In the genomic region with DNA sequence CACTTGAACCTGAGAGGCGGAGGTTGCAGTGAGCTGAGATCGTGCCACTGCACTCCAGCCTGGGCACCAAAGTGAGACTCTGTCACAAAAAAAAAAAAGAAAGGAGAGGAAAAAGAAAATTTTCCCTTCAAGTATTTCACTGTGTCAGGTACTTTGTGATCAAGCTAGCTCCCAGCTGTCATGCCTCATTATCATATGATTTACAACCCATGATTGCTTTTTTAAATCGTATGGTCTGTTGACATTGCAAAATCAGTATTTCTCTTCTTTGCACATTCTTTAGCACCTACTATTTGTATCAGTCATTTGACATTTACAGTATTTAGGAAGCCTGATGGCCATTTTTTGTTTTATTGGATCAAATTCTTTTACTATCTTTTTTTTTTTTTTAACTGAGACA, we compare ENCODE assay signal across 22 cellular contexts. TPM values are rescaled to one million over a fixed set of nuclear protein-coding genes. Genes with fewer than 3 reads are reported as not detected.
DNase-seq lines count a peak whose midpoint lies in the region; TF ChIP-seq lines count a peak whose summit lies in the region.
"Had no signal": no experiment of that assay in that cellular context is flagged by ENCODE, and none has a peak within 500 bp of the region (broad histone marks: within the 10 kb centered on the region; RNA-seq: fewer than 3 reads in every experiment).

No MANE protein-coding gene starts in this region.

- H3K4me3 ChIP-seq in A673 (ENCODE audit: low read depth, low read length, poor library complexity, severe bottlenecking) (no peak overlapping the region), HEK293 (ENCODE audit: low read depth, low read length) (no peak overlapping the region), brain microvascular endothelial cell (ENCODE audit: low read depth, low read length) (no peak overlapping the region), sigmoid colon (no peak overlapping the region), mesendoderm (ENCODE audit: low read length) (no peak overlapping the region)

- no peaks in the 10 kb centered on the region for H3K36me3 Mint-ChIP-seq in immature natural killer cell

- H4K8ac ChIP-seq in mesendoderm (ENCODE audit: low read depth, low read length), result no peak overlapping the region

- CTCF ChIA-PET in A673 (lab: Charles Lee), result no interaction called here
- CTCF ChIA-PET in HEK293 (lab: Yijun Ruan, JAX), result no interaction called here

- H3K56ac ChIP-seq in mesendoderm (ENCODE audit: low read length), result no peak overlapping the region

- H3K4me3 Mint-ChIP-seq in immature natural killer cell, result no peak overlapping the region
- H3K4me3 Mint-ChIP-seq: activated naive CD4-positive, alpha-beta T cell treated with anti-CD3 and anti-CD28 coated beads, Interleukin-2, amount 10 ng/mL, durations not matched to agents 7 days and 5 days; CD8-positive, alpha-beta memory T cell had no signal

- no peak overlapping the region for H2BK120ac ChIP-seq in mesendoderm (ENCODE audit: low read depth, low read length)

- no peaks in the 10 kb centered on the region for H3K4me1 Mint-ChIP-seq in immature natural killer cell

- H3K4me2 ChIP-seq in mesendoderm (ENCODE audit: low read length), result no peak overlapping the region
- H3K4me2 ChIP-seq: KMS-11 had no signal

- no peak overlapping the region for H3K27ac Mint-ChIP-seq in immature natural killer cell
- H3K27ac Mint-ChIP-seq: activated naive CD4-positive, alpha-beta T cell treated with anti-CD3 and anti-CD28 coated beads, Interleukin-2, amount 10 ng/mL, durations not matched to agents 7 days and 5 days; CD8-positive, alpha-beta memory T cell had no signal

- peaks cover 0 to 16% (median under 1%) of the 10 kb centered on the region in 3 donors for H3K27me3 Mint-ChIP-seq in immature natural killer cell (ENCODE audit: low read depth in 3 of 3)

- H2BK15ac ChIP-seq in mesendoderm (replicated peaks; ENCODE audit: low read depth), result no peak overlapping the region

- no peaks in the 10 kb centered on the region for H3K9me3 ChIP-seq in A673 (ENCODE audit: low read depth, low read length, poor library complexity, severe bottlenecking)
- H3K9me3 ChIP-seq in HEK293 (ENCODE audit: control insufficient read depth, insufficient read depth, low read depth, low read length), result no peaks in the 10 kb centered on the region
- no peaks in the 10 kb centered on the region for H3K9me3 ChIP-seq in sigmoid colon

- H3K79me1 ChIP-seq in mesendoderm (ENCODE audit: low read length), result peaks cover 5% of the 10 kb centered on the region

- H3K36me3 ChIP-seq in A673 (ENCODE audit: insufficient read depth, low read length, poor library complexity, severe bottlenecking) (no peaks in the 10 kb centered on the region), HEK293 (ENCODE audit: control insufficient read depth in 2 of 2, insufficient read depth in 1 of 2, low read length in 2 of 2) (no peaks in the 10 kb centered on the region), brain microvascular endothelial cell (replicated peaks) (no peaks in the 10 kb centered on the region), sigmoid colon (no peaks in the 10 kb centered on the region), mesendoderm (ENCODE audit: control insufficient read depth, insufficient read depth, low read length) (peaks cover 3% of the 10 kb centered on the region)

- no peaks in the 10 kb centered on the region for H3K79me2 ChIP-seq in mesendoderm (ENCODE audit: control insufficient read depth, insufficient read depth, low read length)

- no TSS peak for BruUV-seq in A673 (replicated peaks; lab: Mats Ljungman, UMichigan)

- H2AK5ac ChIP-seq in mesendoderm (ENCODE audit: low read length), result no peak overlapping the region

- H2BK5ac ChIP-seq in mesendoderm (ENCODE audit: low read length), result no peak overlapping the region

- 65 to 78% methylated on average over 3 of the region's 3 CpGs for WGBS in sigmoid colon, 2 donors
- WGBS in mesendoderm (ENCODE audit: extremely low coverage, insufficient coverage, low lambda C conversion rate), result no CpG with 5 or more reads among the region's 3 CpGs

- in situ Hi-C loops in brain microvascular endothelial cell (cut with HindIII; ENCODE audit: low pct_ligation_motif_present, low sequenced_read_pairs), result no loop called here

- H3K27ac ChIP-seq in A673 (ENCODE audit: low read depth, low read length, poor library complexity, severe bottlenecking) (no peak overlapping the region), HEK293 (ENCODE audit: extremely low read depth, low read depth, low read length) (no peak overlapping the region), brain microvascular endothelial cell (peak overlapping the region; percentile 78), sigmoid colon (peak overlapping the region; percentile 7 to 69 (median 32)), mesendoderm (ENCODE audit: low read depth, low read length) (no peak overlapping the region)
- H3K27ac ChIP-seq: KMS-11 had no signal

- intact Hi-C loops in A673 (cut with micrococcal nuclease; ENCODE audit: unreplicated experiment) (no loop called here), sigmoid colon (cut with DNase I) (no loop called here)

- H3K9ac ChIP-seq in mesendoderm (ENCODE audit: low read length), result no peak overlapping the region
- H3K9ac ChIP-seq: KMS-11 had no signal

- DNase-seq in A673 (ENCODE audit: low spot score) (peak; percentile 18), brain microvascular endothelial cell (no peak), sigmoid colon (no peak), mesendoderm (no peak), immature natural killer cell (no peak), amygdala (lab: John Stamatoyannopoulos, UW) (no peak), A172 (ENCODE audit: low spot score) (no peak)
- DNase-seq: activated CD8-positive, alpha-beta memory T cell treated with anti-CD3 and anti-CD28 coated beads for 24 hours; activated naive CD4-positive, alpha-beta T cell treated with anti-CD3 and anti-CD28 coated beads, Interleukin-2, amount 10 ng/mL, durations not matched to agents 7 days and 5 days; activated T-cell treated with anti-CD3 and anti-CD28 coated beads, Interleukin-2, amount 50 U/mL, for 48 hours; aorta; CD8-positive, alpha-beta memory T cell; effector CD8-positive, alpha-beta T cell; glutamatergic neuron; GOT3; NCI-H1105; NCI-H510A treated with DMSO at 0.1 percent for 48 hours; stimulated activated CD4-positive, alpha-beta T cell treated with anti-CD3 and anti-CD28 coated beads, Interleukin-12 subunit alpha, Interleukin-12 subunit beta, amount 100 ng/mL, for 4 hours; stimulated activated CD8-positive, alpha-beta memory T cell treated with anti-CD3 and anti-CD28 coated beads, Interleukin-4, amount 100 ng/mL, for 48 hours; substantia nigra had no signal

- peaks cover 0 to 2% (median 0%) of the 10 kb centered on the region in 6 donors for H3K9me3 Mint-ChIP-seq in immature natural killer cell

- no peak overlapping the region for H3K4ac ChIP-seq in mesendoderm (ENCODE audit: low read depth, low read length)

- no peak overlapping the region for H3K18ac ChIP-seq in mesendoderm (ENCODE audit: low read length)

- H3K27me3 ChIP-seq in A673 (replicated peaks; ENCODE audit: insufficient read depth, low read depth, low read length, poor library complexity) (no peaks in the 10 kb centered on the region), brain microvascular endothelial cell (replicated peaks) (no peaks in the 10 kb centered on the region), sigmoid colon (no peaks in the 10 kb centered on the region), mesendoderm (ENCODE audit: insufficient read depth, low read length, poor library complexity) (no peaks in the 10 kb centered on the region)

- H3K4me1 ChIP-seq in A673 (ENCODE audit: insufficient read depth, low read length, poor library complexity, severe bottlenecking) (peaks cover 20% of the 10 kb centered on the region), HEK293 (ENCODE audit: control insufficient read depth, insufficient read depth, low read length) (no peaks in the 10 kb centered on the region), sigmoid colon (peaks cover 0 to 20% (median 10%) of the 10 kb centered on the region in 4 donors), mesendoderm (ENCODE audit: control insufficient read depth, low read depth, low read length) (no peaks in the 10 kb centered on the region)

- no peak for TF ChIP-seq POLR2A in sigmoid colon (IDR thresholded peaks at IDR 0.05)

- TF ChIP-seq EP300 in sigmoid colon (IDR thresholded peaks at IDR 0.05), result no peak

- POLR2A ChIA-PET in A673 (lab: Charles Lee; ENCODE audit: low non-redundant PET), result no interaction called here
- POLR2A ChIA-PET in HEK293 (lab: Yijun Ruan, JAX), result no interaction called here

- no peak overlapping the region for H4K5ac ChIP-seq in mesendoderm (ENCODE audit: low read length)

- H3K23ac ChIP-seq in mesendoderm (ENCODE audit: low read length), result no peak overlapping the region

- TF ChIP-seq CTCF in A673 (conservative IDR thresholded peaks at IDR 0.05; ENCODE audit: low read depth, low read length) (no peak), HEK293 (tag by site-specific recombination; IDR thresholded peaks at IDR 0.05) (no peak), brain microvascular endothelial cell (IDR thresholded peaks at IDR 0.05; ENCODE audit: low read depth, low read length, missing control alignments) (no peak), sigmoid colon (IDR thresholded peaks at IDR 0.05) (no peak)

TF ChIP-seq in HEK293, 187 proteins besides CTCF, POLR2A, EP300 and RAD21 (continues in another document):
- TF ChIP-seq, protein P1, sequence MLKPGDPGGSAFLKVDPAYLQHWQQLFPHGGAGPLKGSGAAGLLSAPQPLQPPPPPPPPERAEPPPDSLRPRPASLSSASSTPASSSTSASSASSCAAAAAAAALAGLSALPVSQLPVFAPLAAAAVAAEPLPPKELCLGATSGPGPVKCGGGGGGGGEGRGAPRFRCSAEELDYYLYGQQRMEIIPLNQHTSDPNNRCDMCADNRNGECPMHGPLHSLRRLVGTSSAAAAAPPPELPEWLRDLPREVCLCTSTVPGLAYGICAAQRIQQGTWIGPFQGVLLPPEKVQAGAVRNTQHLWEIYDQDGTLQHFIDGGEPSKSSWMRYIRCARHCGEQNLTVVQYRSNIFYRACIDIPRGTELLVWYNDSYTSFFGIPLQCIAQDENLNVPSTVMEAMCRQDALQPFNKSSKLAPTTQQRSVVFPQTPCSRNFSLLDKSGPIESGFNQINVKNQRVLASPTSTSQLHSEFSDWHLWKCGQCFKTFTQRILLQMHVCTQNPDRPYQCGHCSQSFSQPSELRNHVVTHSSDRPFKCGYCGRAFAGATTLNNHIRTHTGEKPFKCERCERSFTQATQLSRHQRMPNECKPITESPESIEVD (tag by site-specific recombination; IDR thresholded peaks at IDR 0.05), result peak; percentile 39

RNA-seq across cellular contexts. Expression of a gene that starts 22.4 kb away (rescaled TPM):
- 19.2 and 21.7 TPM in 2 replicates for total RNA-seq in A673 (2021)
- 100 to 1,000 TPM in 1 of 4 donors, 10 to 100 TPM in 3; 40.5 to 101 (median 61.3) TPM for total RNA-seq in sigmoid colon
- polyA plus RNA-seq in sigmoid colon, result 10 to 100 TPM in 1 of 3 donors, 1 to 10 TPM in 2; 3.2 to 10.2 (median 8.9) TPM
- 5.8 TPM for polyA plus RNA-seq in mesendoderm (2013, experiment 1 of 2)
- polyA plus RNA-seq in mesendoderm (2013, experiment 2 of 2), result 6.0 TPM
- not detected for polyA plus RNA-seq in immature natural killer cell
- total RNA-seq in A172 (2014; rRNA removed; shearing (Covaris generic)), result 6.8 and 7.1 TPM in 2 replicates
- polyA plus RNA-seq: CD8-positive, alpha-beta memory T cell had no signal

Comparison
In these comparisons a context has a peak if more than half of its experiments do, and no peak if none do; other contexts are left out.
1. H3K27ac ChIP-seq: peak in brain microvascular endothelial cell (single experiment) and sigmoid colon (4 of 4); none in A673 (single experiment), HEK293 (single experiment) and mesendoderm (single experiment).